1 cellular context compared by ENCODE assay signal in genomic region chr5:171418316-171418981, GRCh38.
TF ChIP-seq lines count a peak whose summit lies in the region.

No MANE protein-coding gene starts in this region.

TF ChIP-seq in K562, 482 proteins besides CTCF, POLR2A, EP300 and RAD21 (continues in another document):
- TF ChIP-seq BRCA1 (IDR thresholded peaks at IDR 0.05): no peak
- TF ChIP-seq BRCA1 (CRISPR knock-in tag; IDR thresholded peaks at IDR 0.05): no peak
- TF ChIP-seq, protein P1, sequence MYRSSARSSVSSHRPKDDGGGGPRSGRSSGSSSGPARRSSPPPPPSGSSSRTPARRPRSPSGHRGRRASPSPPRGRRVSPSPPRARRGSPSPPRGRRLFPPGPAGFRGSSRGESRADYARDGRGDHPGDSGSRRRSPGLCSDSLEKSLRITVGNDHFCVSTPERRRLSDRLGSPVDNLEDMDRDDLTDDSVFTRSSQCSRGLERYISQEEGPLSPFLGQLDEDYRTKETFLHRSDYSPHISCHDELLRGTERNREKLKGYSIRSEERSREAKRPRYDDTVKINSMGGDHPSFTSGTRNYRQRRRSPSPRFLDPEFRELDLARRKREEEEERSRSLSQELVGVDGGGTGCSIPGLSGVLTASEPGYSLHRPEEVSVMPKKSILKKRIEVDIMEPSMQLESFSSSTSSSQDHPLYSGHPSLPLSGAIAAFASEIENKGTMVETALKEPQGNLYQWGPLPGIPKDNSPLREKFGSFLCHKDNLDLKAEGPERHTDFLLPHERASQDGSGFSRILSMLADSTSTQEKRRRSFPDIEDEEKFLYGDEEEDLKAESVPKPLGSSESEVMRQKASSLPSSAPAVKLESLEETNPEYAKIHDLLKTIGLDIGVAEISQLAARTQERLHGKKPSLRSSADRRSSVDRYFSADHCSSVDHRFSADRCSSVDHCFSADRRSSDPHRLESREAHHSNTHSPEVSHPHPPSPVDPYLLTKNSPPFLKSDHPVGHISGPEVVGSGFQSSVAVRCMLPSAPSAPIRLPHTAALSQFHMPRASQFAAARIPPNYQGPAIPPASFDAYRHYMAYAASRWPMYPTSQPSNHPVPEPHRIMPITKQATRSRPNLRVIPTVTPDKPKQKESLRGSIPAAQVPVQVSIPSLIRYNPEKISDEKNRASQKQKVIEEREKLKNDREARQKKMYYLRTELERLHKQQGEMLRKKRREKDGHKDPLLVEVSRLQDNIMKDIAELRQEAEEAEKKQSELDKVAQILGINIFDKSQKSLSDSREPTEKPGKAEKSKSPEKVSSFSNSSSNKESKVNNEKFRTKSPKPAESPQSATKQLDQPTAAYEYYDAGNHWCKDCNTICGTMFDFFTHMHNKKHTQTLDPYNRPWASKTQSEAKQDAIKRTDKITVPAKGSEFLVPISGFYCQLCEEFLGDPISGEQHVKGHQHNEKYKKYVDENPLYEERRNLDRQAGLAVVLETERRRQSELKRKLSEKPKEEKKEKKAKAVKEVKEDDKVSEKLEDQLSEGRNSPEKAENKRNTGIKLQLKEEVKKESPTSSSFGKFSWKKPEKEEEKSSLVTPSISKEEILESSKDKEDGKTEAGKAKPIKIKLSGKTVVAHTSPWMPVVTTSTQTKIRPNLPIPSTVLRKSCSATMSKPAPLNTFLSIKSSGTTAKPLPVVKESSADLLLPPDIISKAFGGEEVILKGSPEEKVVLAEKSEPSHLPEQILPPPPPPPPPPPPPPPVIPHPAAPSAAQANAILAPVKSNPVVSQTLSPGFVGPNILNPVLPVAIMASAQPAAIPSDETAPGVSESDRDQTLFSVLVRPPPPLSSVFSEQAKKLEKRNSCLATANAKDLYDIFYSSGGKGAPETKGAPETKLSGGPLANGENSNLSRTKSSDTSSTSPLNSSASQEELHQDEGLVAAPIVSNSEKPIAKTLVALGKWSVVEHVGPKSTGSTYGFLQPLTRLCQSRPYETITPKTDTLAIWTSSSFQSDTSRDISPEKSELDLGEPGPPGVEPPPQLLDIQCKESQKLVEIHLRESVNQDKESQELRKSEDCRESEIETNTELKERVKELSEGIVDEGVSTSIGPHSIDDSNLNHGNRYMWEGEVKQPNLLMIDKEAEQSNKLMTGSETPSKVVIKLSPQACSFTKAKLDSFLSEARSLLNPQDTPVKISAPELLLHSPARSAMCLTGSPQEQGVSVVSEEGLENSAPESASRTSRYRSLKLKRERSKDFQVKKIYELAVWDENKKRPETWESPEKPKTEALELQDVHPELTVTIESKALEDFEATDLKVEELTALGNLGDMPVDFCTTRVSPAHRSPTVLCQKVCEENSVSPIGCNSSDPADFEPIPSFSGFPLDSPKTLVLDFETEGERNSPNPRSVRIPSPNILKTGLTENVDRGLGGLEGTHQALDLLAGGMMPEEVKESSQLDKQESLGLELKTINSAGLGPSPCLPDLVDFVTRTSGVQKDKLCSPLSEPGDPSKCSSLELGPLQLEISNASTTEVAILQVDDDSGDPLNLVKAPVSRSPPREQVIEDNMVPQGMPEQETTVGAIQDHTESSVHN (IDR thresholded peaks at IDR 0.05; ENCODE audit: borderline replicate concordance in 1 of 2, low read depth in 1 of 2): no peak
- peak; percentile 17; the same call in 1 of the 2 replicates for TF ChIP-seq TCF3 (CRISPR knock-in tag; IDR thresholded peaks at IDR 0.05)
- peak in 1 of 2 experiments; percentile 58; a peak in 2 of 4 replicates for TF ChIP-seq SRF (CRISPR knock-in tag; IDR thresholded peaks at IDR 0.05)
- no peak for TF ChIP-seq ZNF707 (CRISPR knock-in tag; conservative IDR thresholded peaks at IDR 0.05)
- TF ChIP-seq AFF1 (IDR thresholded peaks at IDR 0.05; ENCODE audit: low read depth in 1 of 2, partially characterized antibody in 2 of 2): no peak
- no peak for TF ChIP-seq ZFPM2 (CRISPR knock-in tag; IDR thresholded peaks at IDR 0.05)
- TF ChIP-seq SRSF1 (IDR thresholded peaks at IDR 0.05; ENCODE audit: low read depth, low read length): no peak
- no peak for TF ChIP-seq CBFA2T3 (IDR thresholded peaks at IDR 0.05)
- TF ChIP-seq TCF15 (CRISPR knock-in tag; IDR thresholded peaks at IDR 0.05): no peak
- no peak for TF ChIP-seq SMAD3 (CRISPR knock-in tag; conservative IDR thresholded peaks at IDR 0.05)
- no peak for TF ChIP-seq PREB (CRISPR knock-in tag; IDR thresholded peaks at IDR 0.05)
- TF ChIP-seq ZNF639 (CRISPR knock-in tag; conservative IDR thresholded peaks at IDR 0.05 in 1 of 2, IDR thresholded peaks at IDR 0.05 in 1 of 2): no peak
- TF ChIP-seq, protein P2, sequence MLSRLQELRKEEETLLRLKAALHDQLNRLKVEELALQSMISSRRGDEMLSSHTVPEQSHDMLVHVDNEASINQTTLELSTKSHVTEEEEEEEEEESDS (CRISPR knock-in tag; IDR thresholded peaks at IDR 0.05): no peak
- TF ChIP-seq ARID2 (IDR thresholded peaks at IDR 0.05): peak; percentile 29; the same call in 1 of the 2 replicates
- TF ChIP-seq, protein P3, sequence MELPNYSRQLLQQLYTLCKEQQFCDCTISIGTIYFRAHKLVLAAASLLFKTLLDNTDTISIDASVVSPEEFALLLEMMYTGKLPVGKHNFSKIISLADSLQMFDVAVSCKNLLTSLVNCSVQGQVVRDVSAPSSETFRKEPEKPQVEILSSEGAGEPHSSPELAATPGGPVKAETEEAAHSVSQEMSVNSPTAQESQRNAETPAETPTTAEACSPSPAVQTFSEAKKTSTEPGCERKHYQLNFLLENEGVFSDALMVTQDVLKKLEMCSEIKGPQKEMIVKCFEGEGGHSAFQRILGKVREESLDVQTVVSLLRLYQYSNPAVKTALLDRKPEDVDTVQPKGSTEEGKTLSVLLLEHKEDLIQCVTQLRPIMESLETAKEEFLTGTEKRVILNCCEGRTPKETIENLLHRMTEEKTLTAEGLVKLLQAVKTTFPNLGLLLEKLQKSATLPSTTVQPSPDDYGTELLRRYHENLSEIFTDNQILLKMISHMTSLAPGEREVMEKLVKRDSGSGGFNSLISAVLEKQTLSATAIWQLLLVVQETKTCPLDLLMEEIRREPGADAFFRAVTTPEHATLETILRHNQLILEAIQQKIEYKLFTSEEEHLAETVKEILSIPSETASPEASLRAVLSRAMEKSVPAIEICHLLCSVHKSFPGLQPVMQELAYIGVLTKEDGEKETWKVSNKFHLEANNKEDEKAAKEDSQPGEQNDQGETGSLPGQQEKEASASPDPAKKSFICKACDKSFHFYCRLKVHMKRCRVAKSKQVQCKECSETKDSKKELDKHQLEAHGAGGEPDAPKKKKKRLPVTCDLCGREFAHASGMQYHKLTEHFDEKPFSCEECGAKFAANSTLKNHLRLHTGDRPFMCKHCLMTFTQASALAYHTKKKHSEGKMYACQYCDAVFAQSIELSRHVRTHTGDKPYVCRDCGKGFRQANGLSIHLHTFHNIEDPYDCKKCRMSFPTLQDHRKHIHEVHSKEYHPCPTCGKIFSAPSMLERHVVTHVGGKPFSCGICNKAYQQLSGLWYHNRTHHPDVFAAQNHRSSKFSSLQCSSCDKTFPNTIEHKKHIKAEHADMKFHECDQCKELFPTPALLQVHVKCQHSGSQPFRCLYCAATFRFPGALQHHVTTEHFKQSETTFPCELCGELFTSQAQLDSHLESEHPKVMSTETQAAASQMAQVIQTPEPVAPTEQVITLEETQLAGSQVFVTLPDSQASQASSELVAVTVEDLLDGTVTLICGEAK (IDR thresholded peaks at IDR 0.05): 0 out of 2 replicates have a peak, but pooled peaks have one; percentile 25
- TF ChIP-seq, protein P3 (CRISPR knock-in tag; IDR thresholded peaks at IDR 0.05): no peak
- TF ChIP-seq NEUROD1 (IDR thresholded peaks at IDR 0.05; ENCODE audit: borderline replicate concordance, low read depth, low read length, partially characterized antibody): no peak
- peak; percentile 10; the same call in 1 of the 2 replicates for TF ChIP-seq JUN (IDR thresholded peaks at IDR 0.05; ENCODE audit: borderline replicate concordance, low read depth, low read length)
- TF ChIP-seq JUN (CRISPR knock-in tag; IDR thresholded peaks at IDR 0.05; ENCODE audit: borderline replicate concordance): no peak
- TF ChIP-seq YBX1 (IDR thresholded peaks at IDR 0.05): no peak
- TF ChIP-seq HNRNPK (IDR thresholded peaks at IDR 0.05; ENCODE audit: low read depth, low read length, poor library complexity, severe bottlenecking): no peak
- no peak for TF ChIP-seq GATAD2A (IDR thresholded peaks at IDR 0.05)
- no peak for TF ChIP-seq ZNF263 (CRISPR knock-in tag; IDR thresholded peaks at IDR 0.05; ENCODE audit: borderline replicate concordance)
- TF ChIP-seq CEBPB (tag; IDR thresholded peaks at IDR 0.05): no peak
- TF ChIP-seq ZC3H11A (IDR thresholded peaks at IDR 0.05; ENCODE audit: low read depth, low read length): no peak
